ENCODE assay signal across 7 cellular contexts in genomic region chr1:108049083-108049819, GRCh38.
DNase-seq lines count a peak whose midpoint lies in the region; TF ChIP-seq lines count a peak whose summit lies in the region.

No MANE protein-coding gene starts in this region.

- 34 to 49% (median 34%) methylated on average over 6 of the region's 6 CpGs for WGBS in spleen, 5 donors
- WGBS in transverse colon (ENCODE audit: low coverage in 1 of 2), 2 donors: 55 to 60% methylated on average over 3 to 6 of the region's 6 CpGs

- H3K27ac ChIP-seq in right atrium auricular region: peak overlapping the region in 1 of 2 donors; percentile 30
- peak overlapping the region in 7 of 8 donors; percentile 57 to 82 (median 74) for H3K27ac ChIP-seq in spleen
- no peak overlapping the region for H3K27ac ChIP-seq in transverse colon

- H3K36me3 Mint-ChIP-seq in activated naive CD4-positive, alpha-beta T cell treated with anti-CD3 and anti-CD28 coated beads, Interleukin-2, amount 10 ng/mL, durations not matched to agents 7 days and 5 days: peaks cover 2% of the 10 kb centered on the region

- H3K9me3 ChIP-seq in right atrium auricular region: no peaks in the 10 kb centered on the region
- H3K9me3 ChIP-seq in spleen: peaks cover 0 to 6% (median 0%) of the 10 kb centered on the region in 8 donors
- no peaks in the 10 kb centered on the region for H3K9me3 ChIP-seq in transverse colon

- H3K4me3 ChIP-seq in right atrium auricular region: no peak overlapping the region
- peak overlapping the region in 1 of 8 donors; percentile 2 for H3K4me3 ChIP-seq in spleen
- no peak overlapping the region for H3K4me3 ChIP-seq in transverse colon

- H3K27me3 ChIP-seq in right atrium auricular region: no peaks in the 10 kb centered on the region
- H3K27me3 ChIP-seq in spleen (replicated peaks in 1 of 7): no peaks in the 10 kb centered on the region
- no peaks in the 10 kb centered on the region for H3K27me3 ChIP-seq in transverse colon

- no peak for TF ChIP-seq EP300 in transverse colon (IDR thresholded peaks at IDR 0.05; ENCODE audit: low read depth)

- TF ChIP-seq CTCF in LNCAP (IDR thresholded peaks at IDR 0.05) (peak; percentile 24; the same call in 1 of the 2 replicates), right atrium auricular region (IDR thresholded peaks at IDR 0.05) (peak; percentile 24 to 58), spleen (IDR thresholded peaks at IDR 0.05 in 8 of 11, conservative IDR thresholded peaks at IDR 0.05 in 3 of 11) (peak; percentile 35 to 81 (median 67)), GM20000 (IDR thresholded peaks at IDR 0.05; ENCODE audit: extremely low read depth, missing control alignments) (no peak), transverse colon (IDR thresholded peaks at IDR 0.05) (peak in 2 of 5 experiments; percentile 18)

- no peaks in the 10 kb centered on the region for H3K36me3 ChIP-seq in right atrium auricular region
- no peaks in the 10 kb centered on the region for H3K36me3 ChIP-seq in spleen
- H3K36me3 ChIP-seq in transverse colon: no peaks in the 10 kb centered on the region

- DNase-seq in GDM1 (lab: John Stamatoyannopoulos, UW) (peak; percentile 59), right atrium auricular region (ENCODE audit: low spot score) (no peak), spleen (peak; percentile 81), GM20000 (ENCODE audit: low spot score) (no peak), transverse colon (no peak)
- peak; percentile 52 for DNase-seq in activated naive CD4-positive, alpha-beta T cell treated with anti-CD3 and anti-CD28 coated beads, Interleukin-2, amount 10 ng/mL, durations not matched to agents 7 days and 5 days

- intact Hi-C loops in spleen (cut with DNase I; ENCODE audit: low total_unique reads) (loop anchor here (10.0 kb wide), 1 partner anchor 74 kb away; no protein-coding TSS in a partner anchor), transverse colon (cut with DNase I; ENCODE audit: low total_unique reads) (no loop called here)

- in situ Hi-C loops in transverse colon (cut with MboI; ENCODE audit: low pct_ligation_motif_present in 1 of 4, low pct_unique_long_range_greater_than_20kb in 1 of 4, low sequenced_read_pairs in 3 of 4): no loop called here

- H3K4me3 Mint-ChIP-seq in activated naive CD4-positive, alpha-beta T cell treated with anti-CD3 and anti-CD28 coated beads, Interleukin-2, amount 10 ng/mL, durations not matched to agents 7 days and 5 days: no peak overlapping the region

- peaks cover 2% of the 10 kb centered on the region for H3K9me3 Mint-ChIP-seq in activated naive CD4-positive, alpha-beta T cell treated with anti-CD3 and anti-CD28 coated beads, Interleukin-2, amount 10 ng/mL, durations not matched to agents 7 days and 5 days

- TF ChIP-seq POLR2A in spleen (IDR thresholded peaks at IDR 0.05) (no peak), transverse colon (IDR thresholded peaks at IDR 0.05) (no peak)

- peaks cover 9% of the 10 kb centered on the region for H3K4me1 Mint-ChIP-seq in activated naive CD4-positive, alpha-beta T cell treated with anti-CD3 and anti-CD28 coated beads, Interleukin-2, amount 10 ng/mL, durations not matched to agents 7 days and 5 days

- peaks cover 0 to 54% of the 10 kb centered on the region in 2 donors for H3K4me1 ChIP-seq in right atrium auricular region
- H3K4me1 ChIP-seq in spleen: peaks cover 22 to 76% (median 52%) of the 10 kb centered on the region in 6 donors
- H3K4me1 ChIP-seq in transverse colon: peaks cover 0 to 2% (median 0%) of the 10 kb centered on the region in 4 donors

- H3K27me3 Mint-ChIP-seq in activated naive CD4-positive, alpha-beta T cell treated with anti-CD3 and anti-CD28 coated beads, Interleukin-2, amount 10 ng/mL, durations not matched to agents 7 days and 5 days: peaks cover 5% of the 10 kb centered on the region

- CTCF ChIA-PET in activated naive CD4-positive, alpha-beta T cell treated with anti-CD3 and anti-CD28 coated beads, Interleukin-2, amount 10 ng/mL, durations not matched to agents 7 days and 5 days (lab: Charles Lee): interaction anchor here (2.1 kb wide), 1 partner anchor 75 kb away, joined by 8 read pairs; no protein-coding TSS in a partner anchor

- H3K27ac Mint-ChIP-seq in activated naive CD4-positive, alpha-beta T cell treated with anti-CD3 and anti-CD28 coated beads, Interleukin-2, amount 10 ng/mL, durations not matched to agents 7 days and 5 days: no peak overlapping the region

Comparison
In these comparisons a context has a peak if more than half of its experiments do, and no peak if none do; other contexts are left out.
1. DNase-seq: peak in GDM1 (single experiment), activated naive CD4-positive, alpha-beta T cell treated with anti-CD3 and anti-CD28 coated beads, Interleukin-2, amount 10 ng/mL, durations not matched to agents 7 days and 5 days (single experiment) and spleen (single experiment); none in right atrium auricular region (single experiment), GM20000 (single experiment) and transverse colon (single experiment).
2. H3K27ac ChIP-seq: peak in spleen (7 of 8); none in transverse colon (0 of 4).